ENCODE assay signal across 1 cellular context in genomic region chr9:133107961-133108793, GRCh38.
TF ChIP-seq lines count a peak whose summit lies in the region.

No MANE protein-coding gene starts in this region.

TF ChIP-seq in IMR-90, 13 proteins besides CTCF, POLR2A, EP300 and RAD21:
- TF ChIP-seq CHD1 (IDR thresholded peaks at IDR 0.05; ENCODE audit: low read depth, low read length), result no peak
- TF ChIP-seq BHLHE40 (IDR thresholded peaks at IDR 0.05; ENCODE audit: low read depth, low read length), result no peak
- TF ChIP-seq MAFK (IDR thresholded peaks at IDR 0.05; ENCODE audit: low read depth, low read length), result no peak
- no peak for TF ChIP-seq NFE2L2 (IDR thresholded peaks at IDR 0.05; ENCODE audit: low read depth, low read length)
- TF ChIP-seq SMC3 (IDR thresholded peaks at IDR 0.05; ENCODE audit: low read depth, low read length), result no peak
- TF ChIP-seq RCOR1 (IDR thresholded peaks at IDR 0.05; ENCODE audit: insufficient replicate concordance, low read length), result no peak
- no peak for TF ChIP-seq MXI1 (IDR thresholded peaks at IDR 0.05; ENCODE audit: borderline replicate concordance, low read depth, low read length)
